ENCODE assay signal across 9 cellular contexts in the genomic region with DNA sequence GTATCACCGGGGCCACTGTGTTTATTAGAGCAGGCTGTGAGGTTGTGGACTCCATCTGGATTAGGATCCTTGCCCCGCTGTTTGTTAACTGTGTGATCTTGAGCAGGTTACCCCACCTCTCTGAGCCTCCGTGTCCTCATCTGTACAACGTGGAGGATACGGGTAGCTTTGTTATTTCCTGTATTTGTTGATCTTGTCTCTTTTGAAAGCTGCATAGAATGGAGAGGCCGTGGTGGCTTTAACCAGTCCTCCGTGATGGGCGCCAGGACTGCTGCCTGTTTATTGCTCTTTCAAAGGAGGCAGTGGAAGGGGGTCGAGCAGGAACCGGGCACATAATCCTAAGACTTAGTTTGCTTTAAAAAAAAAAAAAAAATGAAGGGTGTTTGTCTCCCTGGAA. TPM values are rescaled to one million over a fixed set of nuclear protein-coding genes. Genes with fewer than 3 reads are reported as not detected.
A peak's percentile ranks its signal among the peaks of the same experiment; 100 is the strongest.
DNase-seq lines count a peak whose midpoint lies in the region; ATAC-seq and TF ChIP-seq lines count a peak whose summit lies in the region.
"Had no signal": no experiment of that assay in that cellular context is flagged by ENCODE, and none has a peak within 500 bp of the region (broad histone marks: within the 10 kb centered on the region; RNA-seq: fewer than 3 reads in every experiment).

No MANE protein-coding gene starts in this region.

- peak overlapping the region; percentile 54 for H3K27ac ChIP-seq in iPS-18a (ENCODE audit: low read length)
- H3K27ac ChIP-seq in suprapubic skin: peak overlapping the region; percentile 12
- no peak overlapping the region for H3K27ac ChIP-seq in ovary

- H3K27me3 ChIP-seq in iPS-18a (ENCODE audit: control insufficient read depth, insufficient read depth, low read length) (no peaks in the 10 kb centered on the region), suprapubic skin (no peaks in the 10 kb centered on the region), ovary (no peaks in the 10 kb centered on the region)

- peak overlapping the region; percentile 98 for H3K27ac Mint-ChIP-seq in activated CD4-positive, alpha-beta T cell treated with anti-CD3 and anti-CD28 coated beads for 36 hours
- H3K27ac Mint-ChIP-seq in activated CD8-positive, alpha-beta T cell treated with anti-CD3 and anti-CD28 coated beads, Interleukin-2, amount 10 ng/mL, durations not matched to agents 7 days and 5 days: peak overlapping the region; percentile 98

- TF ChIP-seq CTCF in suprapubic skin (IDR thresholded peaks at IDR 0.05) (no peak), ovary (IDR thresholded peaks at IDR 0.05) (no peak)

- H3K36me3 ChIP-seq in iPS-18a (ENCODE audit: control insufficient read depth, low read depth, low read length) (no peaks in the 10 kb centered on the region), suprapubic skin (no peaks in the 10 kb centered on the region), ovary (no peaks in the 10 kb centered on the region)

- CTCF ChIA-PET in activated CD4-positive, alpha-beta T cell treated with anti-CD3 and anti-CD28 coated beads for 36 hours (lab: Charles Lee): interaction anchor here (0.6 to 3.3 kb wide), 12 partner anchors 22 to 844 kb away, joined by 3 to 19 read pairs (median 4); partner anchors contain the start of gene BCAS4
- CTCF ChIA-PET in activated CD8-positive, alpha-beta T cell treated with anti-CD3 and anti-CD28 coated beads, Interleukin-2, amount 10 ng/mL, durations not matched to agents 7 days and 5 days (lab: Charles Lee): interaction anchor here (0.7 to 7.0 kb wide), 10 partner anchors 10 to 170 kb away, joined by 3 to 90 read pairs (median 6); partner anchors contain the start of genes ADNP, BCAS4, DPM1 and MOCS3

- H3K27me3 Mint-ChIP-seq in activated CD4-positive, alpha-beta T cell treated with anti-CD3 and anti-CD28 coated beads for 36 hours: no peaks in the 10 kb centered on the region
- no peaks in the 10 kb centered on the region for H3K27me3 Mint-ChIP-seq in activated CD8-positive, alpha-beta T cell treated with anti-CD3 and anti-CD28 coated beads, Interleukin-2, amount 10 ng/mL, durations not matched to agents 7 days and 5 days (ENCODE audit: low read depth)

- H3K4me3 Mint-ChIP-seq in activated CD4-positive, alpha-beta T cell treated with anti-CD3 and anti-CD28 coated beads for 36 hours: peak overlapping the region; percentile 26
- H3K4me3 Mint-ChIP-seq in activated CD8-positive, alpha-beta T cell treated with anti-CD3 and anti-CD28 coated beads, Interleukin-2, amount 10 ng/mL, durations not matched to agents 7 days and 5 days: peak overlapping the region; percentile 59

- peaks cover 7% of the 10 kb centered on the region for H3K4me1 ChIP-seq in iPS-18a (ENCODE audit: control insufficient read depth, low read depth, low read length)
- peaks cover 7% of the 10 kb centered on the region for H3K4me1 ChIP-seq in suprapubic skin
- peaks cover 5% of the 10 kb centered on the region for H3K4me1 ChIP-seq in ovary (ENCODE audit: insufficient read depth)

- H3K9me3 Mint-ChIP-seq in activated CD4-positive, alpha-beta T cell treated with anti-CD3 and anti-CD28 coated beads for 36 hours (ENCODE audit: low read depth): no peaks in the 10 kb centered on the region
- H3K9me3 Mint-ChIP-seq in activated CD8-positive, alpha-beta T cell treated with anti-CD3 and anti-CD28 coated beads, Interleukin-2, amount 10 ng/mL, durations not matched to agents 7 days and 5 days (ENCODE audit: insufficient read depth): no peaks in the 10 kb centered on the region

- no peak for ATAC-seq in activated CD4-positive, alpha-beta T cell treated with anti-CD3 and anti-CD28 coated beads for 36 hours
- ATAC-seq in activated CD8-positive, alpha-beta T cell treated with anti-CD3 and anti-CD28 coated beads, Interleukin-2, amount 10 ng/mL, durations not matched to agents 7 days and 5 days: peak; percentile 16

- H3K4me1 Mint-ChIP-seq in activated CD4-positive, alpha-beta T cell treated with anti-CD3 and anti-CD28 coated beads for 36 hours: peaks cover 28% of the 10 kb centered on the region
- peaks cover 82% of the 10 kb centered on the region for H3K4me1 Mint-ChIP-seq in activated CD8-positive, alpha-beta T cell treated with anti-CD3 and anti-CD28 coated beads, Interleukin-2, amount 10 ng/mL, durations not matched to agents 7 days and 5 days (ENCODE audit: low read depth)

- WGBS in suprapubic skin: 84% methylated on average over 10 of the region's 10 CpGs
- 84 to 89% (median 89%) methylated on average over 10 of the region's 10 CpGs for WGBS in ovary, 3 donors

- H3K9me3 ChIP-seq in iPS-18a (ENCODE audit: control insufficient read depth, low read depth, low read length): no peaks in the 10 kb centered on the region
- H3K9me3 ChIP-seq in suprapubic skin: no peaks in the 10 kb centered on the region
- H3K9me3 ChIP-seq in ovary: no peaks in the 10 kb centered on the region

- H3K4me3 ChIP-seq in iPS-18a (ENCODE audit: low read length) (no peak overlapping the region), suprapubic skin (no peak overlapping the region), ovary (no peak overlapping the region)

- H3K36me3 Mint-ChIP-seq in activated CD4-positive, alpha-beta T cell treated with anti-CD3 and anti-CD28 coated beads for 36 hours (ENCODE audit: low read depth): peaks cover 14% of the 10 kb centered on the region
- peaks cover 38% of the 10 kb centered on the region for H3K36me3 Mint-ChIP-seq in activated CD8-positive, alpha-beta T cell treated with anti-CD3 and anti-CD28 coated beads, Interleukin-2, amount 10 ng/mL, durations not matched to agents 7 days and 5 days (ENCODE audit: low read depth)

- peak overlapping the region; percentile 64 for H3K9ac ChIP-seq in iPS-18a (ENCODE audit: low read length)

- no peak for DNase-seq in activated CD4-positive, alpha-beta T cell treated with anti-CD3 and anti-CD28 coated beads for 36 hours
- DNase-seq in activated CD4-positive, alpha-beta T cell treated with anti-CD3 and anti-CD28 coated beads, Interleukin-2, amount 50 U/mL, for 4 hours: no peak
- DNase-seq in activated CD8-positive, alpha-beta T cell treated with anti-CD3 and anti-CD28 coated beads, Interleukin-2, amount 10 ng/mL, durations not matched to agents 7 days and 5 days: no peak
- DNase-seq in suprapubic skin (ENCODE audit: low spot score in 2 of 2) (no peak), ovary (no peak), DMS153 (lab: John Stamatoyannopoulos, UW) (no peak), NCI-H187 (lab: John Stamatoyannopoulos, UW) (no peak)
- DNase-seq: cerebellar nuclear complex had no signal

- TF ChIP-seq EP300 in suprapubic skin (IDR thresholded peaks at IDR 0.05): no peak
- TF ChIP-seq EP300 in ovary (IDR thresholded peaks at IDR 0.05): no peak

- TF ChIP-seq POLR2A in suprapubic skin (IDR thresholded peaks at IDR 0.05): no peak
- no peak for TF ChIP-seq POLR2A in ovary (IDR thresholded peaks at IDR 0.05)

- POLR2A ChIA-PET in activated CD4-positive, alpha-beta T cell treated with anti-CD3 and anti-CD28 coated beads for 36 hours (lab: Charles Lee): interaction anchor here (0.6 to 1.0 kb wide), 2 partner anchors 10 to 113 kb away, joined by 4 to 5 read pairs; partner anchors contain the start of gene ADNP
- POLR2A ChIA-PET in activated CD8-positive, alpha-beta T cell treated with anti-CD3 and anti-CD28 coated beads, Interleukin-2, amount 10 ng/mL, durations not matched to agents 7 days and 5 days (lab: Charles Lee): interaction anchor here (0.8 to 2.4 kb wide), 6 partner anchors 12 to 140 kb away, joined by 3 to 19 read pairs (median 6); partner anchors contain the start of genes ADNP, BCAS4, DPM1 and MOCS3

- intact Hi-C loops in activated CD4-positive, alpha-beta T cell treated with anti-CD3 and anti-CD28 coated beads for 36 hours (cut with DNase I, micrococcal nuclease): loop anchor here (1.0 to 5.0 kb wide), 5 partner anchors 23 to 141 kb away; partner anchors contain the start of genes DPM1 (in 1 of the 2), MOCS3 (in 1 of the 2) and PARD6B (in 1 of the 2)
- intact Hi-C loops in ovary (cut with DNase I): no loop called here

RNA-seq across cellular contexts. Expression of gene BCAS4, which starts 22.9 kb away (rescaled TPM):
- 10 to 100 TPM; 11.6 to 17.0 TPM for total RNA-seq in activated CD4-positive, alpha-beta T cell treated with anti-CD3 and anti-CD28 coated beads for 36 hours
- total RNA-seq in activated CD8-positive, alpha-beta T cell treated with anti-CD3 and anti-CD28 coated beads, Interleukin-2, amount 10 ng/mL, durations not matched to agents 7 days and 5 days: 10 to 100 TPM; 29.3 to 32.6 TPM
- 1 to 10 TPM in 3 of 4 donors, under 1 TPM in 1; 0.91 to 2.6 (median 1.2) TPM for total RNA-seq in suprapubic skin
- 1 to 10 TPM; 2.0 to 9.1 (median 3.3) TPM for total RNA-seq in ovary
- polyA plus RNA-seq in ovary: 1 to 10 TPM; 2.6 to 2.7 TPM

Comparison
In these comparisons a context has a peak if more than half of its experiments do, and no peak if none do; other contexts are left out.
1. H3K27ac ChIP-seq: peak in iPS-18a (single experiment) and suprapubic skin (single experiment); none in ovary (0 of 2).
2. intact Hi-C loops: an anchor here in activated CD4-positive, alpha-beta T cell treated with anti-CD3 and anti-CD28 coated beads for 36 hours (1.0 to 5.0 kb wide); none called in ovary.